In genomic region chr3:99910752-99911151, GRCh38 we compare ENCODE assay signal across 23 cellular contexts.
DNase-seq lines count a peak whose midpoint lies in the region; ATAC-seq and TF ChIP-seq lines count a peak whose summit lies in the region.
"Had no signal": no experiment of that assay in that cellular context is flagged by ENCODE, and none has a peak within 500 bp of the region (broad histone marks: within the 10 kb centered on the region; RNA-seq: fewer than 3 reads in every experiment).

No MANE protein-coding gene starts in this region.

- H3K4me1 ChIP-seq in ACC112 (ENCODE audit: control insufficient read depth, insufficient read depth, low read length, unreplicated experiment), result peaks cover 30% of the 10 kb centered on the region
- peaks cover 2% of the 10 kb centered on the region; the same call in 1 of the 2 replicates for H3K4me1 ChIP-seq in HEK293 (ENCODE audit: control insufficient read depth, insufficient read depth, low read length)
- peaks cover 24% of the 10 kb centered on the region for H3K4me1 ChIP-seq in mammary epithelial cell (ENCODE audit: insufficient read depth, low read length)
- H3K4me1 ChIP-seq in ovary (ENCODE audit: insufficient read depth), result no peaks in the 10 kb centered on the region
- H3K4me1 ChIP-seq: transverse colon had no signal

- H2AFZ ChIP-seq in ACC112 (ENCODE audit: low read length, unreplicated experiment) (no peak overlapping the region), mammary epithelial cell (ENCODE audit: low read depth, low read length) (no peak overlapping the region)

- H3K79me2 ChIP-seq in ACC112 (ENCODE audit: control insufficient read depth, insufficient read depth, low read length, unreplicated experiment) (peaks cover 3% of the 10 kb centered on the region), mammary epithelial cell (ENCODE audit: insufficient read depth, low read length) (peaks cover 20% of the 10 kb centered on the region)

- ATAC-seq in GM19023 (IDR thresholded peaks at IDR 0.05; ENCODE audit: unreplicated experiment), result no peak
- ATAC-seq in HG02798 (IDR thresholded peaks at IDR 0.05; ENCODE audit: poor library complexity, unreplicated experiment), result no peak

- H3K27me3 ChIP-seq in ACC112 (ENCODE audit: insufficient read depth, low read length) (no peaks in the 10 kb centered on the region), mammary epithelial cell (ENCODE audit: insufficient read depth, low read length) (no peaks in the 10 kb centered on the region), ovary (no peaks in the 10 kb centered on the region)
- H3K27me3 ChIP-seq: transverse colon had no signal

- DNase-seq in mammary epithelial cell, result no peak
- DNase-seq in mesothelial cell of epicardium (ENCODE audit: low spot score in 2 of 2, unreplicated experiment in 2 of 2), result no peak
- DNase-seq in ovary, result no peak
- no peak for DNase-seq in GM19240 (ENCODE audit: insufficient read length, low spot score)
- DNase-seq: activated CD8-positive, alpha-beta memory T cell treated with anti-CD3 and anti-CD28 coated beads, Interleukin-2, amount 50 U/mL, for 4 hours; central memory CD4-positive, alpha-beta T cell; foreskin melanocyte; GOT3; hypothalamus; Karpas-422; mucosa of descending colon; MV-4-11; NCI-H526 treated with DMSO at 0.1 percent for 48 hours; posterior cingulate gyrus; stimulated activated CD8-positive, alpha-beta memory T cell treated with anti-CD3 and anti-CD28 coated beads, Interleukin-4, amount 100 ng/mL, for 48 hours; T-helper 9 cell; transverse colon had no signal

- H3K9ac ChIP-seq in mammary epithelial cell (ENCODE audit: insufficient read depth, low read length), result no peak overlapping the region

- peak overlapping the region; percentile 83 for H3K27ac ChIP-seq in ACC112 (ENCODE audit: low read depth, low read length)
- no peak overlapping the region for H3K27ac ChIP-seq in HEK293 (ENCODE audit: extremely low read depth, low read depth, low read length)
- peak overlapping the region; percentile 58 for H3K27ac ChIP-seq in mammary epithelial cell (ENCODE audit: insufficient read depth, low read depth, low read length)
- H3K27ac ChIP-seq in ovary, result no peak overlapping the region
- H3K27ac ChIP-seq: transverse colon had no signal

- peaks cover 4% of the 10 kb centered on the region for H3K36me3 Mint-ChIP-seq in mesothelial cell of epicardium
- H3K36me3 Mint-ChIP-seq: WTC11 had no signal

- TF ChIP-seq CTCF in HEK293 (tag by site-specific recombination; IDR thresholded peaks at IDR 0.05) (no peak), mammary epithelial cell (conservative IDR thresholded peaks at IDR 0.05 in 1 of 2, IDR thresholded peaks at IDR 0.05 in 1 of 2; ENCODE audit: extremely low read depth in 1 of 2, insufficient read depth in 1 of 2, low read depth in 1 of 2, low read length in 2 of 2) (no peak), mesothelial cell of epicardium (IDR thresholded peaks at IDR 0.05; ENCODE audit: unreplicated experiment) (no peak), ovary (IDR thresholded peaks at IDR 0.05) (no peak)

- peak overlapping the region; percentile 28 for H3K27ac Mint-ChIP-seq in mesothelial cell of epicardium
- H3K27ac Mint-ChIP-seq: activated naive CD4-positive, alpha-beta T cell treated with anti-CD3 and anti-CD28 coated beads, Interleukin-2, amount 50 U/mL, for 24 hours had no signal

- no peaks in the 10 kb centered on the region for H3K27me3 Mint-ChIP-seq in mesothelial cell of epicardium (ENCODE audit: low read depth)
- H3K27me3 Mint-ChIP-seq: activated naive CD4-positive, alpha-beta T cell treated with anti-CD3 and anti-CD28 coated beads, Interleukin-2, amount 50 U/mL, for 24 hours had no signal

- H3K36me3 ChIP-seq in ACC112 (ENCODE audit: insufficient read depth, low read length) (no peaks in the 10 kb centered on the region), HEK293 (ENCODE audit: control insufficient read depth in 2 of 2, insufficient read depth in 1 of 2, low read length in 2 of 2) (no peaks in the 10 kb centered on the region), mammary epithelial cell (ENCODE audit: insufficient read depth, low read length) (no peaks in the 10 kb centered on the region), ovary (no peaks in the 10 kb centered on the region)
- H3K36me3 ChIP-seq: transverse colon had no signal

- no peak overlapping the region for H3K4me3 Mint-ChIP-seq in mesothelial cell of epicardium
- H3K4me3 Mint-ChIP-seq: activated naive CD4-positive, alpha-beta T cell treated with anti-CD3 and anti-CD28 coated beads, Interleukin-2, amount 50 U/mL, for 24 hours; WTC11 had no signal

- in situ Hi-C loops in mammary epithelial cell (cut with MboI; ENCODE audit: low sequenced_read_pairs in 2 of 2), result no loop called here

- H3K9me3 ChIP-seq in HEK293 (ENCODE audit: control insufficient read depth, insufficient read depth, low read depth, low read length) (no peaks in the 10 kb centered on the region), mammary epithelial cell (replicated peaks; ENCODE audit: insufficient read depth, low read length) (no peaks in the 10 kb centered on the region), ovary (no peaks in the 10 kb centered on the region)
- H3K9me3 ChIP-seq: mucosa of descending colon, transverse colon had no signal

- POLR2A ChIA-PET in HEK293 (lab: Yijun Ruan, JAX), result no interaction called here

- BruUV-seq in mammary epithelial cell (replicated peaks; lab: Mats Ljungman, UMichigan), result no TSS peak

- H4K20me1 ChIP-seq in mammary epithelial cell (ENCODE audit: insufficient read depth, low read length), result no peaks in the 10 kb centered on the region

- peak overlapping the region; percentile 57 for H3K4me2 ChIP-seq in mammary epithelial cell (ENCODE audit: insufficient read depth, low read depth, low read length)

- dilution Hi-C loops in mammary epithelial cell (cut with HindIII; ENCODE audit: low sequenced_read_pairs), result no loop called here

- TF ChIP-seq POLR2A in ovary (IDR thresholded peaks at IDR 0.05), result no peak

- peaks cover 6% of the 10 kb centered on the region for H3K9me3 Mint-ChIP-seq in mesothelial cell of epicardium
- H3K9me3 Mint-ChIP-seq: activated naive CD4-positive, alpha-beta T cell treated with anti-CD3 and anti-CD28 coated beads, Interleukin-2, amount 50 U/mL, for 24 hours; WTC11 had no signal

- 100% methylated on average over 3 of the region's 3 CpGs for WGBS in mammary epithelial cell (ENCODE audit: low coverage, missing lambda C conversion rate)
- 70 to 88% (median 81%) methylated on average over 3 of the region's 3 CpGs for WGBS in ovary, 3 donors

- no peak overlapping the region for H3K4me3 ChIP-seq in ACC112 (ENCODE audit: low read depth, low read length)
- H3K4me3 ChIP-seq in HEK293 (ENCODE audit: low read depth, low read length), result no peak overlapping the region
- no peak overlapping the region for H3K4me3 ChIP-seq in mammary epithelial cell (replicated peaks in 1 of 3; ENCODE audit: insufficient read depth in 1 of 3, low read depth in 2 of 3, low read length in 3 of 3)
- H3K4me3 ChIP-seq in ovary, result no peak overlapping the region
- H3K4me3 ChIP-seq: mucosa of descending colon, transverse colon had no signal

- CTCF ChIA-PET in HEK293 (lab: Yijun Ruan, JAX), result interaction anchor here (0.7 kb wide), 1 partner anchor 146 kb away, joined by 3 read pairs; no protein-coding TSS in a partner anchor
- CTCF ChIA-PET in mammary epithelial cell (lab: Charles Lee; ENCODE audit: low non-redundant PET), result no interaction called here

- intact Hi-C loops in mammary epithelial cell (cut with micrococcal nuclease), result no loop called here
- intact Hi-C loops in ovary (cut with DNase I), result no loop called here

- TF ChIP-seq EP300 in ovary (IDR thresholded peaks at IDR 0.05), result no peak

- H3K4me1 Mint-ChIP-seq in mesothelial cell of epicardium, result peaks cover 16% of the 10 kb centered on the region

TF ChIP-seq in HEK293, 187 proteins besides CTCF, POLR2A, EP300 and RAD21 (continues in another document):
- TF ChIP-seq OSR2 (tag by site-specific recombination; IDR thresholded peaks at IDR 0.05) (peak; percentile 47; the same call in 1 of the 2 replicates), ZNF785 (tag by site-specific recombination; IDR thresholded peaks at IDR 0.05) (no peak), WT1 (tag by site-specific recombination; IDR thresholded peaks at IDR 0.05) (0 out of 2 replicates have a peak, but pooled peaks have one; percentile 18), ZBTB1 (tag by site-specific recombination; IDR thresholded peaks at IDR 0.05) (no peak), ZXDB (tag by site-specific recombination; IDR thresholded peaks at IDR 0.05) (no peak), PRDM6 (tag by site-specific recombination; IDR thresholded peaks at IDR 0.05) (no peak)

Comparison
In these comparisons a context has a peak if more than half of its experiments do, and no peak if none do; other contexts are left out.
1. H3K27ac ChIP-seq: peak in ACC112 (single experiment) and mammary epithelial cell (single experiment); none in HEK293 (single experiment) and ovary (0 of 2).